ENCODE assay signal across 12 cellular contexts in the genomic region with DNA sequence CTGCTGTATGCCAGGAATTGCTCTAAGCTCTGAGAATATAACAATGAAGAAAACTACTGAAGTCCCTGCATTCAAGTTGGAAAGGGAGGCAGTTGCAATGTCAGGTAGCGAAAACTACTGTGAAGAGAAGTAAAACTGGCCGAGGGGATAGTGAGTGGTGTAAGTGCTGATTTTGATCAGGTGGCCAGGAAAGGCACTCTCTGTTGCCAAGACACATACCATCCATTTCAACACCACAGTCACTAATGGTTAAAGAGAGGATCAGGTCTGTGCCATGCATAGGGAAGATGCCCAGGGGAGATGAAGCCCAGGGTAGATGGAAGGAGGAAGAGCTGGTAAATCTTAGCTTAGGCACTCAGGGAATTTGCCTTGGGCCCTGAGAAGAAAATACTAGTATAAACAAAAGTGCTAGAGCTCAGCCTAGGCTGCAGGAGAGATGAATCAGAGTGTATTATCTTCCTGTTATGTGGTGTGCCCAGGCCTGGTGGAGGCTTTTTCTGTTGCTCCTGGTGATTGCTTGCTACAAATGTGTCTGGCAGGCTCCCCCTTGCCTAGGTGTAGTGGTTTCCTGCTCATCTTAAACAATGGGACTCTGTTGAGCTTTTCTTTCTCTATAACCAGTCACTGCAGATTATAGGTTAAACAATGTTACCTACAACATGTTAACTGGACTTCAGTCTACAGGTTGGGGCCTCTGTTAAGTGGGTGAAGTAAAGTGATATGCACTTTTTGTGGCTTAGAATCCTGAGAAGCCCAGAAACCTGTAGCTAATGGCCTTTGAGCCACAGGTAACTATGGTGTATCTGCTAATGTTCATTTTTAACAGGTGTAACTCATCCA.
DNase-seq lines count a peak whose midpoint lies in the region; FAIRE-seq and TF ChIP-seq lines count a peak whose summit lies in the region.
"Had no signal": no experiment of that assay in that cellular context is flagged by ENCODE, and none has a peak within 500 bp of the region (broad histone marks: within the 10 kb centered on the region; RNA-seq: fewer than 3 reads in every experiment).

No MANE protein-coding gene starts in this region.

- peaks cover 82% of the 10 kb centered on the region for H3K36me3 Mint-ChIP-seq in activated T-cell treated with anti-CD3 and anti-CD28 coated beads, Interleukin-2, amount 50 U/mL, for 24 hours (ENCODE audit: low read depth)

- H3K9me3 Mint-ChIP-seq in activated T-cell treated with anti-CD3 and anti-CD28 coated beads, Interleukin-2, amount 50 U/mL, for 24 hours: no peaks in the 10 kb centered on the region

- H3K4me3 Mint-ChIP-seq in activated T-cell treated with anti-CD3 and anti-CD28 coated beads, Interleukin-2, amount 50 U/mL, for 24 hours: no peak overlapping the region

- H3K27me3 Mint-ChIP-seq in activated T-cell treated with anti-CD3 and anti-CD28 coated beads, Interleukin-2, amount 50 U/mL, for 24 hours: no peaks in the 10 kb centered on the region

- H3K4me3 ChIP-seq in epithelial cell of esophagus (ENCODE audit: low read length): no peak overlapping the region

- POLR2A ChIA-PET in RWPE1 (lab: Yijun Ruan, JAX; ENCODE audit: low non-redundant PET): no interaction called here

- peaks cover 62% of the 10 kb centered on the region for H3K4me1 Mint-ChIP-seq in activated T-cell treated with anti-CD3 and anti-CD28 coated beads, Interleukin-2, amount 50 U/mL, for 24 hours (ENCODE audit: low read depth)

- TF ChIP-seq CTCF in RWPE1 (conservative IDR thresholded peaks at IDR 0.05; ENCODE audit: low read depth) (no peak), epithelial cell of esophagus (IDR thresholded peaks at IDR 0.05; ENCODE audit: insufficient read depth, low read depth, low read length, missing control alignments) (no peak)

- FAIRE-seq in GM19239 (lab: Jason Lieb, UNC): no peak

- CTCF ChIA-PET in RWPE1 (lab: Yijun Ruan, JAX): no interaction called here

- DNase-seq in activated T-cell treated with anti-CD3 and anti-CD28 coated beads, Interleukin-2, amount 50 U/mL, for 24 hours: no peak
- DNase-seq in activated T-cell treated with anti-CD3 and anti-CD28 coated beads for 4 hours (no peak), RWPE1 (ENCODE audit: low spot score) (peak; percentile 13), epithelial cell of esophagus (ENCODE audit: low read depth) (peak; percentile 74), superior temporal gyrus (ENCODE audit: extremely low spot score) (no peak), NCI-H128 (lab: John Stamatoyannopoulos, UW; ENCODE audit: unreplicated experiment) (no peak), GM19239 (ENCODE audit: insufficient read length, low spot score) (no peak)
- peak; percentile 40 for DNase-seq in stimulated activated CD8-positive, alpha-beta memory T cell treated with anti-CD3 and anti-CD28 coated beads, Interleukin-4, amount 100 ng/mL, for 48 hours
- DNase-seq: activated effector memory CD4-positive, alpha-beta T cell treated with Interleukin-2 at 50 U/mL for 16 hours; AML-193; kidney glomerular epithelial cell had no signal

- peak overlapping the region; percentile 75 for H3K27ac Mint-ChIP-seq in activated T-cell treated with anti-CD3 and anti-CD28 coated beads, Interleukin-2, amount 50 U/mL, for 24 hours

- H3K27ac ChIP-seq in RWPE1: no peak overlapping the region
- H3K27ac ChIP-seq: parathyroid adenoma had no signal

Comparison
In these comparisons a context has a peak if more than half of its experiments do, and no peak if none do; other contexts are left out.
1. DNase-seq: peak in RWPE1 (single experiment), epithelial cell of esophagus (single experiment) and stimulated activated CD8-positive, alpha-beta memory T cell treated with anti-CD3 and anti-CD28 coated beads, Interleukin-4, amount 100 ng/mL, for 48 hours (single experiment); none in activated T-cell treated with anti-CD3 and anti-CD28 coated beads, Interleukin-2, amount 50 U/mL, for 24 hours (single experiment), activated T-cell treated with anti-CD3 and anti-CD28 coated beads for 4 hours (single experiment), superior temporal gyrus (single experiment), NCI-H128 (single experiment) and GM19239 (single experiment).